ENCODE assay signal across 1 cellular context in the genomic region with DNA sequence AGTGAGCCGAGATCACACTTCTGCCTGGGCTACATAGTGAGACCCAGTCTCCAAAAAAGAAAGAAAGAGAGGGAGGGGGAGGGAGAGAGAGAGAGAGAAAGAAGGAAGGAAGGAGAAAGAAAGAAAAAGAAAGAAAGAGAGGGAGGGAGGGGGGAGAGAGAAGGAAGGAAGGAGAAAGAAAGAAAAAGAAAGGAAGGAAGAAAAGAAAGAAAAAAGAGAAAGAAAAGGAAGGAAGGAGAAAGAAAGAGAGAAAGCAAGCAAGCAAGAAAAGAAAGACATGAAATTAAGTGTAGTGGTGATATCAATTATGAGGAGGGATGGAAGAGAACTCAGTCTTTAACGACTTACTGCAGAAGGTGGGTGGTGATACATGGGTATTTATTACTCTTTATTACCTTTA.
TF ChIP-seq lines count a peak whose summit lies in the region.

No MANE protein-coding gene starts in this region.

TF ChIP-seq in HCT116, 20 proteins besides CTCF, POLR2A, EP300 and RAD21 (continued from another document):
- TF ChIP-seq, protein P1, sequence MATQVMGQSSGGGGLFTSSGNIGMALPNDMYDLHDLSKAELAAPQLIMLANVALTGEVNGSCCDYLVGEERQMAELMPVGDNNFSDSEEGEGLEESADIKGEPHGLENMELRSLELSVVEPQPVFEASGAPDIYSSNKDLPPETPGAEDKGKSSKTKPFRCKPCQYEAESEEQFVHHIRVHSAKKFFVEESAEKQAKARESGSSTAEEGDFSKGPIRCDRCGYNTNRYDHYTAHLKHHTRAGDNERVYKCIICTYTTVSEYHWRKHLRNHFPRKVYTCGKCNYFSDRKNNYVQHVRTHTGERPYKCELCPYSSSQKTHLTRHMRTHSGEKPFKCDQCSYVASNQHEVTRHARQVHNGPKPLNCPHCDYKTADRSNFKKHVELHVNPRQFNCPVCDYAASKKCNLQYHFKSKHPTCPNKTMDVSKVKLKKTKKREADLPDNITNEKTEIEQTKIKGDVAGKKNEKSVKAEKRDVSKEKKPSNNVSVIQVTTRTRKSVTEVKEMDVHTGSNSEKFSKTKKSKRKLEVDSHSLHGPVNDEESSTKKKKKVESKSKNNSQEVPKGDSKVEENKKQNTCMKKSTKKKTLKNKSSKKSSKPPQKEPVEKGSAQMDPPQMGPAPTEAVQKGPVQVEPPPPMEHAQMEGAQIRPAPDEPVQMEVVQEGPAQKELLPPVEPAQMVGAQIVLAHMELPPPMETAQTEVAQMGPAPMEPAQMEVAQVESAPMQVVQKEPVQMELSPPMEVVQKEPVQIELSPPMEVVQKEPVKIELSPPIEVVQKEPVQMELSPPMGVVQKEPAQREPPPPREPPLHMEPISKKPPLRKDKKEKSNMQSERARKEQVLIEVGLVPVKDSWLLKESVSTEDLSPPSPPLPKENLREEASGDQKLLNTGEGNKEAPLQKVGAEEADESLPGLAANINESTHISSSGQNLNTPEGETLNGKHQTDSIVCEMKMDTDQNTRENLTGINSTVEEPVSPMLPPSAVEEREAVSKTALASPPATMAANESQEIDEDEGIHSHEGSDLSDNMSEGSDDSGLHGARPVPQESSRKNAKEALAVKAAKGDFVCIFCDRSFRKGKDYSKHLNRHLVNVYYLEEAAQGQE (IDR thresholded peaks at IDR 0.05; ENCODE audit: low read depth), result no peak
- TF ChIP-seq, protein P2, sequence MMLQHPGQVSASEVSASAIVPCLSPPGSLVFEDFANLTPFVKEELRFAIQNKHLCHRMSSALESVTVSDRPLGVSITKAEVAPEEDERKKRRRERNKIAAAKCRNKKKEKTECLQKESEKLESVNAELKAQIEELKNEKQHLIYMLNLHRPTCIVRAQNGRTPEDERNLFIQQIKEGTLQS (IDR thresholded peaks at IDR 0.05), result no peak
- TF ChIP-seq SP1 (IDR thresholded peaks at IDR 0.05; ENCODE audit: low read depth), result no peak
TF ChIP-seq in HCT116: peak in this region for 0.
